1 cellular context compared by ENCODE assay signal in the genomic region with DNA sequence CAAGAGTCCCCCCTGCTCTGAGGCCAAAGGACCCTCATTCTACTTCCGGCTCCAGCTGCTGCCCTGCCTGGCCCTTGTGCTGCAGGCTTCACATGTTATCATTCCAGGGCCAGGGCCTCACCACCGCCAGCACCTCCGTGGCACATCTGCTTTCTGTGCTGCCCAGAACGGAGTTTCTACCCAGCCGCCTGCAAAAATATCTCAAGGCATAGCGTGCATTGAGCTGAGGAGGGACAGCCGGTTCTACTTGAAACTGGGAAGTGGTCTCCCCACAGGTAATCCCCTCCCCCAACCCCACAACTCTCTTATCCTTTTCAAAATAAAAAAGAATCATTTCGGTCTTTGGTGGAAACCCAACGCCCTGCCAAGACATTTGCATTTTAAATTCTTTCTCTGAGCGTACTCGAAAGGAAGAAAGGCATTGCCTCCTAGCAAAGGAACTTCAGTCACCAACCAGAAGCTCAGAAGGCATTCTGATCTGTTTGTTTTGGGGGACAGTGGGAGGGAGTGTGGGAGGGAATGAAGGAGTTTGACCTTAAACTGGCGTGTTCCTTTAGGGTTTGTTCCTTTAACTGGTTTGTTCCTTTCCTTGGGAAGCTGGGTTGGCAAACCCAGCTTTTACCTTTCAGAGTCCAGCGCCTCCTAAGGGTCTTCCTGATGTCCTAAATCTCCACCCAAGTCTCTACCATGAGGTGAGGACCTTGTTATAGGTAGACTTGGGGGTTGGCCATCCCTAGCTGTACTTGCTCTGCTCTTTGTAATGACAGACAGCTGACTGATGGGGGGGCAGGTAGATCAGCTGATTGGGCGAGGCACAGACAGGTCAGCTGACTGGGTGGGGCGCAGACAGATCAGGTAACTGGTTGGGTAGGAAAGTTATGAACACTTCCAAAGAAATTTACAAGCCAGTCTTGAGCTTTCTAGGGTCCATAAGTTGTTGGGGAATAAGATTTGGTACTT.
TF ChIP-seq lines count a peak whose summit lies in the region.

No MANE protein-coding gene starts in this region.

TF ChIP-seq in SK-N-SH treated with all-trans-retinoic acid at 6 μM for 48 hours, 23 proteins besides CTCF, POLR2A, EP300 and RAD21 (continued from another document):
- TF ChIP-seq, protein P1, sequence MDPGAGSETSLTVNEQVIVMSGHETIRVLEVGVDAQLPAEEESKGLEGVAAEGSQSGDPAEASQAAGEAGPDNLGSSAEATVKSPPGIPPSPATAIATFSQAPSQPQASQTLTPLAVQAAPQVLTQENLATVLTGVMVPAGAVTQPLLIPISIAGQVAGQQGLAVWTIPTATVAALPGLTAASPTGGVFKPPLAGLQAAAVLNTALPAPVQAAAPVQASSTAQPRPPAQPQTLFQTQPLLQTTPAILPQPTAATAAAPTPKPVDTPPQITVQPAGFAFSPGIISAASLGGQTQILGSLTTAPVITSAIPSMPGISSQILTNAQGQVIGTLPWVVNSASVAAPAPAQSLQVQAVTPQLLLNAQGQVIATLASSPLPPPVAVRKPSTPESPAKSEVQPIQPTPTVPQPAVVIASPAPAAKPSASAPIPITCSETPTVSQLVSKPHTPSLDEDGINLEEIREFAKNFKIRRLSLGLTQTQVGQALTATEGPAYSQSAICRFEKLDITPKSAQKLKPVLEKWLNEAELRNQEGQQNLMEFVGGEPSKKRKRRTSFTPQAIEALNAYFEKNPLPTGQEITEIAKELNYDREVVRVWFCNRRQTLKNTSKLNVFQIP (CRISPR knock-in tag; IDR thresholded peaks at IDR 0.05; ENCODE audit: borderline replicate concordance, low read depth) = no peak
- TF ChIP-seq GLIS3 (CRISPR knock-in tag; IDR thresholded peaks at IDR 0.05) (no peak), ARNTL (CRISPR knock-in tag; IDR thresholded peaks at IDR 0.05; ENCODE audit: borderline replicate concordance, low read depth) (no peak), ZFP3 (CRISPR knock-in tag; IDR thresholded peaks at IDR 0.05) (no peak), ZFP30 (CRISPR knock-in tag; IDR thresholded peaks at IDR 0.05) (no peak), SNAI2 (CRISPR knock-in tag; IDR thresholded peaks at IDR 0.05) (no peak)
